Comparison of ENCODE assay signal across 22 cellular contexts in genomic region chr1:2512862-2513421, GRCh38. TPM values are rescaled to one million over a fixed set of nuclear protein-coding genes. Genes with fewer than 3 reads are reported as not detected.
"Had no signal": no experiment of that assay in that cellular context is flagged by ENCODE, and none has a peak within 500 bp of the region (broad histone marks: within the 10 kb centered on the region; RNA-seq: fewer than 3 reads in every experiment).

No MANE protein-coding gene starts in this region.

- DNase-seq: Kasumi-1, MM.1S, NCI-H1092 treated with DMSO at 0.1 percent for 48 hours, NCI-H1436, NCI-H187 treated with DMSO at 0.1 percent for 48 hours, NCI-H2029 treated with DMSO at 0.1 percent for 48 hours, NCI-H2171, NCI-H226, NCI-H446, NCI-H510A, NCI-H524 treated with DMSO at 0.1 percent for 48 hours, NCI-H69, NCI-H774, RPMI8226, SHP77, SK-N-SH, SW 1271, T-cell had no signal

- ATAC-seq: T-cell had no signal

- H3K27ac ChIP-seq: KMS-11 had no signal

- H3K9me3 ChIP-seq: SK-N-SH had no signal

- FAIRE-seq: RCC 7860 had no signal

- H3K4me2 ChIP-seq: KMS-11, SK-N-SH had no signal

- H3K9ac ChIP-seq: KMS-11, SK-N-SH had no signal

RNA-seq across cellular contexts. Expression of gene HES5, which starts 17.1 kb away (rescaled TPM):
- total RNA-seq: M059J, SK-MEL-5, T-cell had no signal

RNA-seq across cellular contexts. Expression of gene PLCH2, which starts 36.9 kb away (rescaled TPM):
- total RNA-seq: M059J, SK-MEL-5 had no signal
